In genomic region chr9:124202447-124202971, GRCh38 we compare ENCODE assay signal across 8 cellular contexts. TPM values are rescaled to one million over a fixed set of nuclear protein-coding genes. Genes with fewer than 3 reads are reported as not detected.
DNase-seq lines count a peak whose midpoint lies in the region; ATAC-seq lines count a peak whose summit lies in the region.

No MANE protein-coding gene starts in this region.

- peak; percentile 29 for DNase-seq in OCI-M2 (lab: John Stamatoyannopoulos, UW; ENCODE audit: unreplicated experiment)
- peak; percentile 69 for DNase-seq in activated effector memory CD4-positive, alpha-beta T cell treated with Interleukin-2 at 50 U/mL for 16 hours
- DNase-seq in mucosa of gallbladder (ENCODE audit: low spot score): peak; percentile 51
- DNase-seq in AG20443 (ENCODE audit: low spot score): no peak
- DNase-seq in kidney glomerular epithelial cell (lab: John Stamatoyannopoulos, UW): no peak
- no peak for DNase-seq in RKO (ENCODE audit: low spot score)

- ATAC-seq in GM18519 (IDR thresholded peaks at IDR 0.05; ENCODE audit: low FRiP score, unreplicated experiment): peak; percentile 55
- peak; percentile 73 for ATAC-seq in HG02938 (IDR thresholded peaks at IDR 0.05; ENCODE audit: unreplicated experiment)

RNA-seq across cellular contexts. Expression of gene NEK6, which starts 55.2 kb away (rescaled TPM):
- total RNA-seq in mucosa of gallbladder: 96.7 TPM

Comparison
In these comparisons a context has a peak if more than half of its experiments do, and no peak if none do; other contexts are left out.
1. DNase-seq: peak in OCI-M2 (single experiment), activated effector memory CD4-positive, alpha-beta T cell treated with Interleukin-2 at 50 U/mL for 16 hours (single experiment) and mucosa of gallbladder (single experiment); none in AG20443 (single experiment), kidney glomerular epithelial cell (single experiment) and RKO (single experiment).